ENCODE assay signal across 15 cellular contexts in the genomic region with DNA sequence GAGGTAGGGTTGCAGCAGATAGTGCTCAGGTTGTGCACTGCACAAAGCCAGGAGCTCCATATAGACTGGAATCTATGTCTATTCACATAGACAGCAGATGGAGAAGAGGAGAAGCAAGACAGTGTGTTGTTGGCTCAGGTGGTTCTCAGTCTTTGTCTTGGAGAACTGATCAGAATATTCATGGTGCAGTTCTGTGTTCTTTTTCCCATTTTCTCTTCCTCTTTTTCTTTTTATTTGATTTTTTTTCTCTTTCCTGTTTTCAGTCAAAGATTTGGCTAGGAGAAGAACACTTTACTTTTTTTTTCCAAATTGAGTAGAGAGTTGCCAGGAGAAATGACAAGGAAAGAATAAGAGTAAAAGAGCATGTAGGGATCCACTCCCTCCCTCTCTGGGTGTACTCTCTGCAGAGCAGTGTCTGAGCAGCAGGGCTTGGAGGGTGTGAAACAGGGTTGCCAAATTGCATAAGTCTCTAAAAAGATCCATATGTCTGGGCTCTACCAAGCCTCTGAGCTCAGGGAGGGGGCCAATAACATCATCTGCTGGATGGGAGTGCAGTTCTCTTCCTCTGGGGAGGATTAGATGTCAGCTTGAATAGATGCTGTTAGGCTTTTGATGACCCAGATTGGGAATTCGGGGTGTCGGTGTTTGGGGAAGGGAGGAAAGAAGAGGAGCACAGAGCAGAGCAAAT. TPM values are rescaled to one million over a fixed set of nuclear protein-coding genes. Genes with fewer than 3 reads are reported as not detected.
DNase-seq lines count a peak whose midpoint lies in the region; ATAC-seq and TF ChIP-seq lines count a peak whose summit lies in the region.
"Had no signal": no experiment of that assay in that cellular context is flagged by ENCODE, and none has a peak within 500 bp of the region (broad histone marks: within the 10 kb centered on the region; RNA-seq: fewer than 3 reads in every experiment).

No MANE protein-coding gene starts in this region.

- H3K4me1 ChIP-seq in SK-N-SH (ENCODE audit: control insufficient read depth in 1 of 2, insufficient read depth in 2 of 2, low read depth in 1 of 2, low read length in 1 of 2) (peaks cover 0 to 7% of the 10 kb centered on the region in 2 experiments; a peak in 1 of 4 replicates), left lung (peaks cover 17 to 34% of the 10 kb centered on the region in 2 donors), uterus (peaks cover 0 to 3% of the 10 kb centered on the region in 2 donors), tibial nerve (peaks cover 0 to 52% (median 16%) of the 10 kb centered on the region in 4 donors), thyroid gland (peaks cover under 1 to 26% of the 10 kb centered on the region in 2 donors)
- H3K4me1 ChIP-seq: A549 had no signal

- H3K4me3 ChIP-seq in SK-N-SH (ENCODE audit: low read depth in 2 of 2, low read length in 1 of 2) (no peak overlapping the region), left lung (no peak overlapping the region), uterus (no peak overlapping the region), tibial nerve (no peak overlapping the region), thyroid gland (replicated peaks in 1 of 3) (no peak overlapping the region)
- H3K4me3 ChIP-seq: A549, neural progenitor cell, smooth muscle cell had no signal

- H3K9me3 Mint-ChIP-seq in endothelial cell (ENCODE audit: unreplicated experiment) = no peaks in the 10 kb centered on the region
- H3K9me3 Mint-ChIP-seq: activated CD4-positive, alpha-beta memory T cell treated with anti-CD3 and anti-CD28 coated beads for 36 hours; neural progenitor cell had no signal

- peaks cover 5% of the 10 kb centered on the region for H3F3A ChIP-seq in SK-N-SH (replicated peaks; ENCODE audit: insufficient read depth)

- WGBS in SK-N-SH (ENCODE audit: low lambda C conversion rate) = 42% methylated on average over 2 of the region's 2 CpGs
- 61 to 67% methylated on average over 2 of the region's 2 CpGs for WGBS in tibial nerve, 2 donors
- 55 to 58% methylated on average over 2 of the region's 2 CpGs for WGBS in thyroid gland, 2 donors

- H3K4me1 Mint-ChIP-seq in endothelial cell (ENCODE audit: unreplicated experiment) = peaks cover 62% of the 10 kb centered on the region

- DNase-seq in SK-N-SH = no peak
- DNase-seq in endothelial cell (ENCODE audit: low spot score) = no peak
- no peak for DNase-seq in left lung
- peak; percentile 51 to 69 for DNase-seq in uterus
- DNase-seq in mesenteric fat pad (ENCODE audit: low spot score) = no peak
- DNase-seq in tibial nerve (ENCODE audit: low spot score in 2 of 2) = no peak
- no peak for DNase-seq in thyroid gland
- DNase-seq: activated CD4-positive, alpha-beta memory T cell treated with anti-CD3 and anti-CD28 coated beads for 36 hours; activated effector memory CD4-positive, alpha-beta T cell treated with Interleukin-2 at 50 U/mL for 16 hours; NCI-H345 had no signal

- H3K4me3 Mint-ChIP-seq in endothelial cell (ENCODE audit: unreplicated experiment) = no peak overlapping the region
- H3K4me3 Mint-ChIP-seq: activated CD4-positive, alpha-beta memory T cell treated with anti-CD3 and anti-CD28 coated beads for 36 hours; neural progenitor cell had no signal

- H3K9me2 ChIP-seq in SK-N-SH = no peaks in the 10 kb centered on the region

- no peaks in the 10 kb centered on the region for H3K36me3 Mint-ChIP-seq in endothelial cell (ENCODE audit: low read depth, unreplicated experiment)
- H3K36me3 Mint-ChIP-seq: activated CD4-positive, alpha-beta memory T cell treated with anti-CD3 and anti-CD28 coated beads for 36 hours; neural progenitor cell had no signal

- no peaks in the 10 kb centered on the region for H4K20me1 ChIP-seq in SK-N-SH (ENCODE audit: insufficient read depth)

- POLR2A ChIA-PET in SK-N-SH (lab: Yijun Ruan, JAX) = interaction anchor here (1.1 kb wide), 1 partner anchor 43 kb away, joined by 4 read pairs; no protein-coding TSS in a partner anchor

- no peak overlapping the region for H2AFZ ChIP-seq in SK-N-SH (ENCODE audit: low read depth)
- H2AFZ ChIP-seq: neural progenitor cell had no signal

- TF ChIP-seq CTCF in SK-N-SH (IDR thresholded peaks at IDR 0.05) (no peak), endothelial cell (IDR thresholded peaks at IDR 0.05; ENCODE audit: unreplicated experiment) (no peak), left lung (IDR thresholded peaks at IDR 0.05) (no peak), uterus (IDR thresholded peaks at IDR 0.05) (no peak), tibial nerve (IDR thresholded peaks at IDR 0.05) (no peak), thyroid gland (IDR thresholded peaks at IDR 0.05) (no peak)

- no peak for TF ChIP-seq POLR2A in uterus (IDR thresholded peaks at IDR 0.05)
- no peak for TF ChIP-seq POLR2A in tibial nerve (IDR thresholded peaks at IDR 0.05)
- TF ChIP-seq POLR2A in thyroid gland (IDR thresholded peaks at IDR 0.05) = no peak

- no peak for TF ChIP-seq RAD21 in SK-N-SH (IDR thresholded peaks at IDR 0.05; ENCODE audit: low read length)

- H3K27ac ChIP-seq in SK-N-SH (ENCODE audit: low read depth in 2 of 2, low read length in 1 of 2) (no peak overlapping the region), left lung (no peak overlapping the region), uterus (peak overlapping the region; percentile 59 to 70), tibial nerve (peak overlapping the region in 2 of 4 donors; percentile 8 to 47), thyroid gland (peak overlapping the region in 1 of 3 donors; percentile 41)
- H3K27ac ChIP-seq: A549, neural progenitor cell had no signal

- no peaks in the 10 kb centered on the region for H3K79me2 ChIP-seq in SK-N-SH (ENCODE audit: insufficient read depth)

- H3K36me3 ChIP-seq in SK-N-SH (replicated peaks in 1 of 2; ENCODE audit: control insufficient read depth in 1 of 2, insufficient read depth in 2 of 2, low read length in 1 of 2) (no peaks in the 10 kb centered on the region), left lung (no peaks in the 10 kb centered on the region), uterus (no peaks in the 10 kb centered on the region), tibial nerve (no peaks in the 10 kb centered on the region), thyroid gland (no peaks in the 10 kb centered on the region)
- H3K36me3 ChIP-seq: neural progenitor cell had no signal

- peak overlapping the region; percentile 55 for H3K27ac Mint-ChIP-seq in endothelial cell (ENCODE audit: unreplicated experiment)
- H3K27ac Mint-ChIP-seq: activated CD4-positive, alpha-beta memory T cell treated with anti-CD3 and anti-CD28 coated beads for 36 hours; neural progenitor cell had no signal

- no peaks in the 10 kb centered on the region for H3K27me3 Mint-ChIP-seq in endothelial cell (ENCODE audit: unreplicated experiment)

- no peak for TF ChIP-seq EP300 in SK-N-SH (IDR thresholded peaks at IDR 0.05; ENCODE audit: borderline replicate concordance in 1 of 2, low read depth in 1 of 2, low read length in 1 of 2)
- no peak for TF ChIP-seq EP300 in tibial nerve (IDR thresholded peaks at IDR 0.05)

- ATAC-seq in SK-N-SH treated with all-trans-retinoic acid at 6 μM for 48 hours = 0 out of 3 replicates have a peak, but pooled peaks have one; percentile 16
- ATAC-seq in left lung = peak; percentile 80
- ATAC-seq: A549, Panc1 had no signal

- intact Hi-C loops in left lung (cut with DNase I) = no loop called here
- intact Hi-C loops in uterus (cut with DNase I; ENCODE audit: low total_unique reads) = no loop called here
- intact Hi-C loops in thyroid gland (cut with DNase I) = no loop called here

- H3K9me3 ChIP-seq in SK-N-SH (no peaks in the 10 kb centered on the region), left lung (no peaks in the 10 kb centered on the region), uterus (no peaks in the 10 kb centered on the region), tibial nerve (no peaks in the 10 kb centered on the region), thyroid gland (no peaks in the 10 kb centered on the region)
- H3K9me3 ChIP-seq: A549 had no signal

- no peak overlapping the region for H3K9ac ChIP-seq in SK-N-SH
- H3K9ac ChIP-seq: neural progenitor cell had no signal

- CTCF ChIA-PET in SK-N-SH (lab: Yijun Ruan, JAX) = interaction anchor here (0.6 to 4.5 kb wide), 7 partner anchors 12 to 108 kb away, joined by 3 to 18 read pairs (median 3); no protein-coding TSS in a partner anchor

- no peak overlapping the region for H3K4me2 ChIP-seq in SK-N-SH
- H3K4me2 ChIP-seq: A549, smooth muscle cell had no signal

- H3K27me3 ChIP-seq in SK-N-SH (ENCODE audit: insufficient read depth) (peaks cover 12% of the 10 kb centered on the region), left lung (no peaks in the 10 kb centered on the region), uterus (no peaks in the 10 kb centered on the region), tibial nerve (no peaks in the 10 kb centered on the region), thyroid gland (no peaks in the 10 kb centered on the region)

TF ChIP-seq in SK-N-SH, 30 proteins besides CTCF, POLR2A, EP300 and RAD21 (continues in another document):
- no peak for TF ChIP-seq GATA2 (CRISPR knock-in tag; IDR thresholded peaks at IDR 0.05)
- TF ChIP-seq NFIC (IDR thresholded peaks at IDR 0.05; ENCODE audit: borderline replicate concordance) = no peak
- TF ChIP-seq TCF12 (IDR thresholded peaks at IDR 0.05) = no peak
- TF ChIP-seq, protein P1, sequence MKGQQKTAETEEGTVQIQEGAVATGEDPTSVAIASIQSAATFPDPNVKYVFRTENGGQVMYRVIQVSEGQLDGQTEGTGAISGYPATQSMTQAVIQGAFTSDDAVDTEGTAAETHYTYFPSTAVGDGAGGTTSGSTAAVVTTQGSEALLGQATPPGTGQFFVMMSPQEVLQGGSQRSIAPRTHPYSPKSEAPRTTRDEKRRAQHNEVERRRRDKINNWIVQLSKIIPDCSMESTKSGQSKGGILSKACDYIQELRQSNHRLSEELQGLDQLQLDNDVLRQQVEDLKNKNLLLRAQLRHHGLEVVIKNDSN (IDR thresholded peaks at IDR 0.05; ENCODE audit: borderline replicate concordance, low read depth) = no peak
- TF ChIP-seq POLR2AphosphoS5 (IDR thresholded peaks at IDR 0.05; ENCODE audit: low read depth, low read length) = no peak
- no peak for TF ChIP-seq CHD2 (IDR thresholded peaks at IDR 0.05; ENCODE audit: low read length, partially characterized antibody)
- no peak for TF ChIP-seq ELF1 (IDR thresholded peaks at IDR 0.05)

RNA-seq across cellular contexts. Expression of a gene that starts 8.7 kb away (rescaled TPM):
- 0.59 and 0.62 TPM in 2 replicates for polyA plus RNA-seq in SK-N-SH (2012; rRNA removed)
- polyA plus RNA-seq in SK-N-SH (2012; cell fraction: cytosol; rRNA removed) = 0.33 and 0.43 TPM in 2 replicates
- polyA plus RNA-seq in SK-N-SH (2012; cell fraction: nucleus; rRNA removed) = 0.42 and 0.54 TPM in 2 replicates
- 277 TPM for total RNA-seq in endothelial cell (ENCODE audit: unreplicated experiment)
- total RNA-seq in left lung = 10 to 100 TPM; 40.8 to 56.1 TPM
- total RNA-seq in uterus = 100 to 1,000 TPM in 2 of 4 donors, 10 to 100 TPM in 2; 39.2 to 135 (median 81.2) TPM
- total RNA-seq in mesenteric fat pad = 45.5 TPM
- 10 to 100 TPM; 38.5 to 73.7 (median 55.3) TPM for total RNA-seq in tibial nerve
- 10 to 100 TPM; 20.7 to 38.8 (median 27.8) TPM for total RNA-seq in thyroid gland
- total RNA-seq: activated CD4-positive, alpha-beta memory T cell treated with anti-CD3 and anti-CD28 coated beads for 36 hours; smooth muscle cell had no signal
- polyA plus RNA-seq: smooth muscle cell had no signal

Comparison
In these comparisons a context has a peak if more than half of its experiments do, and no peak if none do; other contexts are left out.
1. DNase-seq: peak in uterus (2 of 2); none in SK-N-SH (single experiment), endothelial cell (single experiment), left lung (0 of 2), mesenteric fat pad (single experiment), tibial nerve (0 of 2) and thyroid gland (0 of 2).
2. H3K27ac ChIP-seq: peak in uterus (2 of 2); none in SK-N-SH (0 of 2) and left lung (0 of 2).